Comparison of ENCODE assay signal across 7 cellular contexts in the genomic region with DNA sequence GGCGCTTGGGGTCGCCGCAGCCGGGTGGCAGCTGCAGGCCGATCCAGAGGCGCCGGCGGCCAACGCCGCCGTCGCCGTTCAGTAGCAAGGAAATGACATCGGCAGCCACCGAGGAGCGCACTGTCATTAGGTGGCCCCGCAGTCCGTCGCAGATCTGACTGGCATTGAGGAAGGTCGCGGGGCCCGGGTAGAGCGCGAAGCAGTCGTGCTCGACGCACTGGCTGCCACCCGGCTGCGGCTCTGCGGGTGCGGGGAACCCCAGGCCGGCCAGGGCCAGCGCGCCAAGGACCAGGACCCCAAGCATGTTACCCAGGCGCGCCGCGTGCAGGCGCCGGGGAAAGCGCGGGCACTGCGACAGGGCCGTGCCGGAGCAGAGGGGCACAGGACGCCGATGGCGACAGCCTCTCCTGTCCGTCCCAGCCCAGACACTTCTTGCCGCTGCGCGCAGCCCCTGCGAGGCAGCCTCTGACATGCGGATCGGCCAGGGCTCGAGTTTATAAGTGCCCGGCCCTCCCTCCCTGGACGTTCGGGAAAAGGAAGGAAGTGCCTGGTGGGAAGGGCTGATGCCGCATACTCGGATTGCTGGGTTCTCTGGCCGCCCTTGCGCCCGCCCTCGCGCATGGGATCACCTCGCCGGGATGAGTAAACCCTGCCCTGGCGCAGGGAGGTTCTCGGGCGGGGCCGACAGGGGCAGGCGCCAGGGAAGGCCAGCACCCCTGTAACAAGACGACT. TPM values are rescaled to one million over a fixed set of nuclear protein-coding genes. Genes with fewer than 3 reads are reported as not detected.
A peak's percentile ranks its signal among the peaks of the same experiment; 100 is the strongest.
DNase-seq lines count a peak whose midpoint lies in the region; ATAC-seq and FAIRE-seq lines count a peak whose summit lies in the region.

A gene with protein sequence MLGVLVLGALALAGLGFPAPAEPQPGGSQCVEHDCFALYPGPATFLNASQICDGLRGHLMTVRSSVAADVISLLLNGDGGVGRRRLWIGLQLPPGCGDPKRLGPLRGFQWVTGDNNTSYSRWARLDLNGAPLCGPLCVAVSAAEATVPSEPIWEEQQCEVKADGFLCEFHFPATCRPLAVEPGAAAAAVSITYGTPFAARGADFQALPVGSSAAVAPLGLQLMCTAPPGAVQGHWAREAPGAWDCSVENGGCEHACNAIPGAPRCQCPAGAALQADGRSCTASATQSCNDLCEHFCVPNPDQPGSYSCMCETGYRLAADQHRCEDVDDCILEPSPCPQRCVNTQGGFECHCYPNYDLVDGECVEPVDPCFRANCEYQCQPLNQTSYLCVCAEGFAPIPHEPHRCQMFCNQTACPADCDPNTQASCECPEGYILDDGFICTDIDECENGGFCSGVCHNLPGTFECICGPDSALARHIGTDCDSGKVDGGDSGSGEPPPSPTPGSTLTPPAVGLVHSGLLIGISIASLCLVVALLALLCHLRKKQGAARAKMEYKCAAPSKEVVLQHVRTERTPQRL (minus strand): TSS at position 472 of the 732 bp plus-strand sequence. CDS start 168 bp downstream, at position 304.

- H3K4me3 ChIP-seq in HUES64 (ENCODE audit: low read length) (peak within 1 kb of the TSS; percentile 71), neuronal stem cell (ENCODE audit: low read length in 2 of 2) (peak within 1 kb of the TSS in 1 of 2 donors; percentile 76)

- H3K4me2 ChIP-seq in neuronal stem cell (ENCODE audit: insufficient read depth, low read length, poor library complexity, severe bottlenecking) = peak within 1 kb of the TSS; percentile 98

- H4K91ac ChIP-seq in neuronal stem cell (ENCODE audit: low read depth, low read length, poor library complexity) = no peak within 1 kb of the TSS

- H3K4ac ChIP-seq in neuronal stem cell (ENCODE audit: low read length) = no peak within 1 kb of the TSS

- no peak within 1 kb of the TSS for H4K8ac ChIP-seq in neuronal stem cell (ENCODE audit: low read depth, low read length)

- peak within 1 kb of the TSS; percentile 40 for H3K14ac ChIP-seq in neuronal stem cell (ENCODE audit: low read length)

- FAIRE-seq in frontal cortex (lab: Jason Lieb, UNC) = no peak

- H2BK120ac ChIP-seq in neuronal stem cell (ENCODE audit: low read depth, low read length) = no peak within 1 kb of the TSS

- H3K36me3 ChIP-seq in HUES64 (ENCODE audit: insufficient read depth, low read length) = no peaks in the 10 kb centered on the region
- H3K36me3 ChIP-seq in neuronal stem cell (replicated peaks in 1 of 2; ENCODE audit: control insufficient read depth in 2 of 2, insufficient read depth in 2 of 2, low read length in 2 of 2) = no peaks in the 10 kb centered on the region

- peak within 1 kb of the TSS; percentile 54 for H3K18ac ChIP-seq in neuronal stem cell (ENCODE audit: low read length)

- H3K23ac ChIP-seq in neuronal stem cell (ENCODE audit: low read depth, low read length, poor library complexity) = peak within 1 kb of the TSS; percentile 82

- H3K9me3 ChIP-seq in HUES64 (ENCODE audit: insufficient read depth, low read depth, low read length) = no peaks in the 10 kb centered on the region
- peaks cover 0 to 7% of the 10 kb centered on the region in 2 donors for H3K9me3 ChIP-seq in neuronal stem cell (replicated peaks in 1 of 2; ENCODE audit: control insufficient read depth in 2 of 2, insufficient read depth in 1 of 2, low read depth in 1 of 2, low read length in 2 of 2)

- H3K27me3 ChIP-seq in HUES64 (ENCODE audit: insufficient read depth, low read length) (peaks cover 92% of the 10 kb centered on the region), neuronal stem cell (ENCODE audit: control insufficient read depth in 3 of 3, insufficient read depth in 3 of 3, low read depth in 1 of 3, low read length in 3 of 3) (peaks cover 10 to 81% (median 46%) of the 10 kb centered on the region in 3 experiments)

- DNase-seq in UCSD-AML1 (lab: John Stamatoyannopoulos, UW; ENCODE audit: unreplicated experiment) = peak; percentile 80
- peak; percentile 41 to 58 for DNase-seq in frontal cortex (ENCODE audit: low spot score in 2 of 2)
- peak; percentile 30 for DNase-seq in neuronal stem cell (ENCODE audit: low spot score)
- DNase-seq in NCI-H1694 (lab: John Stamatoyannopoulos, UW) = no peak

- H2AK5ac ChIP-seq in neuronal stem cell (ENCODE audit: low read depth, low read length) = peak within 1 kb of the TSS; percentile 65

- H2AFZ ChIP-seq in neuronal stem cell (ENCODE audit: low read length) = peak within 1 kb of the TSS; percentile 90

- under 1% methylated on average over 74 of the region's 74 CpGs for WGBS in HUES64
- no CpG with 5 or more reads among the region's 74 CpGs for WGBS in neuronal stem cell (ENCODE audit: extremely low coverage in 2 of 2, insufficient read length in 2 of 2, insufficient replicate concordance in 1 of 2), 2 donors

- no peak within 1 kb of the TSS for H3K9ac ChIP-seq in HUES64 (ENCODE audit: low read depth, low read length)
- peak within 1 kb of the TSS; percentile 80 for H3K9ac ChIP-seq in neuronal stem cell (ENCODE audit: low read depth, low read length, poor library complexity)

- ATAC-seq in HG03342 (IDR thresholded peaks at IDR 0.05; ENCODE audit: unreplicated experiment) (no peak), GM19455 (IDR thresholded peaks at IDR 0.05; ENCODE audit: unreplicated experiment) (no peak)

- peak within 1 kb of the TSS; percentile 58 for H2BK12ac ChIP-seq in neuronal stem cell (ENCODE audit: low read length)

- no peaks in the 10 kb centered on the region for H3K79me1 ChIP-seq in neuronal stem cell (ENCODE audit: low read depth, low read length)

- H2BK15ac ChIP-seq in neuronal stem cell (ENCODE audit: low read length) = no peak within 1 kb of the TSS

- H3K27ac ChIP-seq in HUES64 (ENCODE audit: low read depth, low read length) = no peak within 1 kb of the TSS
- no peak within 1 kb of the TSS for H3K27ac ChIP-seq in neuronal stem cell (replicated peaks; ENCODE audit: low read length)

- H2BK5ac ChIP-seq in neuronal stem cell (ENCODE audit: low read length) = peak within 1 kb of the TSS; percentile 43

- H3K4me1 ChIP-seq in HUES64 (ENCODE audit: insufficient read depth, low read length) = peaks cover 7% of the 10 kb centered on the region; the same call in 1 of the 2 replicates
- peaks cover 0 to 13% of the 10 kb centered on the region in 2 donors for H3K4me1 ChIP-seq in neuronal stem cell (ENCODE audit: control insufficient read depth in 2 of 2, insufficient read depth in 1 of 2, low read depth in 1 of 2, low read length in 2 of 2)

RNA-seq across cellular contexts. Expression of the gene that starts here (rescaled TPM):
- 0.55 TPM for polyA plus RNA-seq in HUES64 (2013, experiment 1 of 2)
- polyA plus RNA-seq in HUES64 (2013, experiment 2 of 2) = 0.70 TPM
- 1.2 TPM for total RNA-seq in frontal cortex
- 0.06 TPM for polyA plus RNA-seq in neuronal stem cell (2013, experiment 1 of 2)
- 0.10 TPM for polyA plus RNA-seq in neuronal stem cell (2013, experiment 2 of 2)
